Comparison of ENCODE assay signal across 9 cellular contexts in the genomic region with DNA sequence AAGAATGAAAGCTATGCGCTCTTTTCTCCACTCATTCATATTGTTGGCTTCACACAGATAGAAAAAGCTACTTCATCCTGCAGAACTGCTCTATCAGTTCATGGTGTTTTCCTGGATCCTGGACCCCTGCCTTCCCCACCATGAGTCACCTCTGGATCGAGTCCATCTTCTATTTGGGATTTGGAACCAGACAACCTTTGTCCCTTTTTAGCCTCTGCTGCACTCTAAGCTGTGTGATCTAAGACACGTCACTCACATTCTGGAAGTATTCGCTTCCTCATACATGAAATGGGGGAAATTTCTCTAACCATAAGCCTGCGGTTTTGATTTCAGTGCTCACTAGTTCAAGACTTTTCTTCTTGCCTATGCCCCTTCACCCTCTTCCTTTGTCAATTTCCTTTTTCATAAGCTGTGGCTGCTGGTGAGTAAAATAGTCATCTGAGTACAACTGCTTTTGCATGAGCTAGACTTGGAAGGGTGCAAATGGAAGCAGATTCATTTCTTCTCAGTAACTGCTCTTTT. TPM values are rescaled to one million over a fixed set of nuclear protein-coding genes. Genes with fewer than 3 reads are reported as not detected.
DNase-seq lines count a peak whose midpoint lies in the region; ATAC-seq and TF ChIP-seq lines count a peak whose summit lies in the region.
"Had no signal": no experiment of that assay in that cellular context is flagged by ENCODE, and none has a peak within 500 bp of the region (broad histone marks: within the 10 kb centered on the region; RNA-seq: fewer than 3 reads in every experiment).

No MANE protein-coding gene starts in this region.

- TF ChIP-seq POLR2A in right lobe of liver (IDR thresholded peaks at IDR 0.05): no peak

- in situ Hi-C loops in GM13977 (cut with MboI; ENCODE audit: low pct_unique_long_range_greater_than_20kb, low sequenced_read_pairs, unreplicated experiment): no loop called here

- no peaks in the 10 kb centered on the region for H3K9me3 ChIP-seq in right lobe of liver
- H3K9me3 ChIP-seq in A673 (ENCODE audit: low read depth, low read length, poor library complexity, severe bottlenecking): no peaks in the 10 kb centered on the region

- ATAC-seq in GM21786 (IDR thresholded peaks at IDR 0.05; ENCODE audit: unreplicated experiment) (peak; percentile 98), right lobe of liver (peak; percentile 84 to 91 (median 86))

- H3K27me3 ChIP-seq in right lobe of liver (no peaks in the 10 kb centered on the region), A673 (replicated peaks; ENCODE audit: insufficient read depth, low read depth, low read length, poor library complexity) (no peaks in the 10 kb centered on the region)

- peak; percentile 66 for DNase-seq in GM13977 (ENCODE audit: low spot score)
- peak; percentile 88 for DNase-seq in Jurkat, Clone E6-1 (ENCODE audit: low read depth, low spot score)
- DNase-seq in amniotic epithelial cell (ENCODE audit: low read depth): peak; percentile 84
- peak in 1 of 3 donors; percentile 35 for DNase-seq in right lobe of liver
- no peak for DNase-seq in NCI-H187 (lab: John Stamatoyannopoulos, UW)
- no peak for DNase-seq in A673 (ENCODE audit: low spot score)
- DNase-seq in NCI-H82 treated with DMSO at 0.1 percent for 48 hours (lab: John Stamatoyannopoulos, UW; ENCODE audit: unreplicated experiment): no peak

- WGBS in right lobe of liver (ENCODE audit: insufficient coverage, low coverage, low lambda C conversion rate, missing lambda C conversion rate): 15% methylated on average over 5 of the region's 5 CpGs

- TF ChIP-seq CTCF in GM13977 (IDR thresholded peaks at IDR 0.05; ENCODE audit: extremely low read depth, insufficient read depth, missing control alignments) (no peak), right lobe of liver (IDR thresholded peaks at IDR 0.05) (no peak), A673 (conservative IDR thresholded peaks at IDR 0.05; ENCODE audit: low read depth, low read length) (no peak)

- BruUV-seq in A673 (replicated peaks; lab: Mats Ljungman, UMichigan): no TSS peak

- CTCF ChIA-PET in A673 (lab: Charles Lee): no interaction called here

- H3K4me1 ChIP-seq in right lobe of liver: no peaks in the 10 kb centered on the region
- H3K4me1 ChIP-seq in A673 (ENCODE audit: insufficient read depth, low read length, poor library complexity, severe bottlenecking): no peaks in the 10 kb centered on the region

- H3K4me3 ChIP-seq in Jurkat, Clone E6-1 (ENCODE audit: low read length): peak overlapping the region; percentile 20
- H3K4me3 ChIP-seq in right lobe of liver: no peak overlapping the region
- H3K4me3 ChIP-seq in A673 (ENCODE audit: low read depth, low read length, poor library complexity, severe bottlenecking): no peak overlapping the region

- H3K27ac ChIP-seq in right lobe of liver: peak overlapping the region; percentile 24 to 70 (median 26)
- H3K27ac ChIP-seq in A673 (ENCODE audit: low read depth, low read length, poor library complexity, severe bottlenecking): no peak overlapping the region
- H3K27ac ChIP-seq: VCaP had no signal

- H3K36me3 ChIP-seq in right lobe of liver: no peaks in the 10 kb centered on the region
- no peaks in the 10 kb centered on the region for H3K36me3 ChIP-seq in A673 (ENCODE audit: insufficient read depth, low read length, poor library complexity, severe bottlenecking)

- intact Hi-C loops in right lobe of liver (cut with DNase I) (no loop called here), A673 (cut with micrococcal nuclease; ENCODE audit: unreplicated experiment) (no loop called here)

- POLR2A ChIA-PET in A673 (lab: Charles Lee; ENCODE audit: low non-redundant PET): no interaction called here

RNA-seq across cellular contexts. Expression of a gene that starts 14.1 kb away (rescaled TPM):
- 29.4 TPM for polyA plus RNA-seq in Jurkat, Clone E6-1 (2012; ENCODE audit: insufficient read depth, insufficient read length)
- total RNA-seq in right lobe of liver: 10 to 100 TPM; 17.9 to 43.5 (median 29.0) TPM
- 55.4 and 70.0 TPM in 2 replicates for total RNA-seq in A673 (2021)

RNA-seq across cellular contexts. Expression of a gene that starts 55.0 kb away (rescaled TPM):
- polyA plus RNA-seq in Jurkat, Clone E6-1 (2012; ENCODE audit: insufficient read depth, insufficient read length): 10.6 TPM
- total RNA-seq in right lobe of liver (10 to 100 TPM; 11.5 to 20.9 (median 15.3) TPM), A673 (2021) (39.0 and 45.8 TPM in 2 replicates)

Comparison
In these comparisons a context has a peak if more than half of its experiments do, and no peak if none do; other contexts are left out.
1. DNase-seq: peak in GM13977 (single experiment), Jurkat, Clone E6-1 (single experiment) and amniotic epithelial cell (single experiment); none in NCI-H187 (0 of 2), A673 (single experiment) and NCI-H82 treated with DMSO at 0.1 percent for 48 hours (single experiment).